ENCODE assay signal across 9 cellular contexts in genomic region chr7:16419859-16420258, GRCh38. TPM values are rescaled to one million over a fixed set of nuclear protein-coding genes. Genes with fewer than 3 reads are reported as not detected.
A peak's percentile ranks its signal among the peaks of the same experiment; 100 is the strongest.
DNase-seq lines count a peak whose midpoint lies in the region; ATAC-seq, FAIRE-seq and TF ChIP-seq lines count a peak whose summit lies in the region.
"Had no signal": no experiment of that assay in that cellular context is flagged by ENCODE, and none has a peak within 500 bp of the region (broad histone marks: within the 10 kb centered on the region; RNA-seq: fewer than 3 reads in every experiment).

No MANE protein-coding gene starts in this region.

- H3K27ac ChIP-seq in esophagus muscularis mucosa (replicated peaks in 1 of 4) (peak overlapping the region; percentile 94 to 99 (median 97)), rectal smooth muscle tissue (ENCODE audit: low read depth, low read length) (peak overlapping the region; percentile 98)
- H3K27ac ChIP-seq: SK-N-MC had no signal

- H3K27me3 ChIP-seq in esophagus muscularis mucosa (no peaks in the 10 kb centered on the region), rectal smooth muscle tissue (ENCODE audit: control insufficient read depth, insufficient read depth, low read length) (no peaks in the 10 kb centered on the region)

- in situ Hi-C loops in ACHN (cut with HindIII; ENCODE audit: low pct_ligation_motif_present, low pct_unique_long_range_greater_than_20kb, low sequenced_read_pairs): no loop called here

- H3K4me1 ChIP-seq in esophagus muscularis mucosa: peaks cover 15 to 28% (median 26%) of the 10 kb centered on the region in 4 donors
- peaks cover 16% of the 10 kb centered on the region for H3K4me1 ChIP-seq in rectal smooth muscle tissue (ENCODE audit: control insufficient read depth, insufficient read depth, low read length)

- DNase-seq in RKO (ENCODE audit: low spot score) (peak; percentile 4), esophagus muscularis mucosa (ENCODE audit: extremely low spot score) (no peak), ACHN (no peak), foreskin fibroblast (no peak), GM12891 (ENCODE audit: insufficient read length, low spot score) (no peak)

- TF ChIP-seq EP300 in esophagus muscularis mucosa (IDR thresholded peaks at IDR 0.05): no peak

- ATAC-seq in GM21526 (IDR thresholded peaks at IDR 0.05; ENCODE audit: low FRiP score, unreplicated experiment): no peak

- 66% methylated on average over 10 of the region's 10 CpGs for WGBS in esophagus muscularis mucosa

- H3K36me3 ChIP-seq in esophagus muscularis mucosa: no peaks in the 10 kb centered on the region
- no peaks in the 10 kb centered on the region for H3K36me3 ChIP-seq in rectal smooth muscle tissue (ENCODE audit: control insufficient read depth, insufficient read depth, low read length)

- H3K4me3 ChIP-seq in GM08714 (ENCODE audit: low read length) (peak overlapping the region; percentile 10; the same call in 1 of the 2 replicates), esophagus muscularis mucosa (peak overlapping the region; percentile 72 to 76 (median 76)), rectal smooth muscle tissue (ENCODE audit: low read length) (peak overlapping the region; percentile 77), foreskin fibroblast (ENCODE audit: low read depth in 1 of 2, low read length in 2 of 2) (peak overlapping the region in 1 of 2 donors; percentile 44)
- H3K4me3 ChIP-seq: SK-N-MC had no signal

- TF ChIP-seq CTCF in esophagus muscularis mucosa (IDR thresholded peaks at IDR 0.05): no peak
- no peak for TF ChIP-seq CTCF in foreskin fibroblast (IDR thresholded peaks at IDR 0.05; ENCODE audit: low read depth, low read length)

- no peak overlapping the region for H3K9ac ChIP-seq in rectal smooth muscle tissue (ENCODE audit: low read length)

- no peak for FAIRE-seq in GM12891 (lab: Jason Lieb, UNC)

- TF ChIP-seq POLR2A in esophagus muscularis mucosa (IDR thresholded peaks at IDR 0.05; ENCODE audit: low read depth) (no peak), GM12891 (IDR thresholded peaks at IDR 0.05; ENCODE audit: low read depth, low read length) (no peak)

- intact Hi-C loops in esophagus muscularis mucosa (cut with DNase I): loop anchor here (10.0 kb wide), 1 partner anchor 345 kb away; no protein-coding TSS in a partner anchor

- no peaks in the 10 kb centered on the region for H3K9me3 ChIP-seq in esophagus muscularis mucosa

TF ChIP-seq in GM12891, 5 proteins besides CTCF, POLR2A, EP300 and RAD21:
- TF ChIP-seq TAF1 (IDR thresholded peaks at IDR 0.05; ENCODE audit: low read depth, low read length): no peak
- TF ChIP-seq POU2F2 (IDR thresholded peaks at IDR 0.05; ENCODE audit: low read depth, low read length): no peak
- no peak for TF ChIP-seq PAX5 (IDR thresholded peaks at IDR 0.05; ENCODE audit: insufficient read depth, low read length, severe bottlenecking)
- TF ChIP-seq SPI1 (IDR thresholded peaks at IDR 0.05; ENCODE audit: low read depth, low read length): no peak
- TF ChIP-seq POLR2AphosphoS5 (IDR thresholded peaks at IDR 0.05; ENCODE audit: low read depth, low read length): no peak

RNA-seq across cellular contexts. Expression of gene CRPPA, which starts 1.5 kb away (rescaled TPM):
- 1 to 10 TPM; 1.9 to 3.6 (median 3.5) TPM for total RNA-seq in esophagus muscularis mucosa
- polyA plus RNA-seq in GM12891 (2012; ENCODE audit: low read depth, missing spikeins): not detected

RNA-seq across cellular contexts. Expression of gene SOSTDC1, which starts 45.7 kb away (rescaled TPM):
- 1 to 10 TPM in 1 of 4 donors, under 1 TPM in 2, not detected in 1; 0.71 to 1.2 (median 0.83) TPM for total RNA-seq in esophagus muscularis mucosa
- not detected for polyA plus RNA-seq in GM12891 (2012; ENCODE audit: low read depth, missing spikeins)
